Comparison of ENCODE assay signal across 13 cellular contexts in genomic region chr1:201345081-201345355, GRCh38. TPM values are rescaled to one million over a fixed set of nuclear protein-coding genes. Genes with fewer than 3 reads are reported as not detected.
DNase-seq lines count a peak whose midpoint lies in the region; TF ChIP-seq lines count a peak whose summit lies in the region.
"Had no signal": no experiment of that assay in that cellular context is flagged by ENCODE, and none has a peak within 500 bp of the region (broad histone marks: within the 10 kb centered on the region; RNA-seq: fewer than 3 reads in every experiment).

No MANE protein-coding gene starts in this region.

- intact Hi-C loops in vagina (cut with DNase I) = no loop called here

- H3K4me3 ChIP-seq in esophagus (ENCODE audit: low read depth in 1 of 2, low read length in 2 of 2) (no peak overlapping the region), skin epidermis (no peak overlapping the region), vagina (no peak overlapping the region)
- H3K4me3 ChIP-seq: BLaER1 treated with 17β-estradiol and CSF1 and Interleukin-3, amounts not matched to agents 10 nM and 100 nM; HAP-1 had no signal

- DNase-seq in RWPE1 (ENCODE audit: low spot score) (no peak), vagina (ENCODE audit: extremely low spot score in 2 of 2) (no peak), NAMALWA (ENCODE audit: low spot score) (no peak), DMS153 (lab: John Stamatoyannopoulos, UW) (no peak), NCI-H2029 (lab: John Stamatoyannopoulos, UW) (no peak)
- DNase-seq: ACHN; CD4-positive, CD25-positive, alpha-beta regulatory T cell; GOT3 had no signal

- no peak for TF ChIP-seq POLR2A in vagina (IDR thresholded peaks at IDR 0.05)

- H3K4me1 ChIP-seq in esophagus (ENCODE audit: control insufficient read depth in 2 of 2, insufficient read depth in 2 of 2, low read length in 1 of 2) (peaks cover 0 to 27% of the 10 kb centered on the region in 2 donors), vagina (peaks cover 7% of the 10 kb centered on the region)
- H3K4me1 ChIP-seq: HAP-1 had no signal

- TF ChIP-seq CTCF in RWPE1 (conservative IDR thresholded peaks at IDR 0.05; ENCODE audit: low read depth) = no peak
- TF ChIP-seq CTCF in vagina (IDR thresholded peaks at IDR 0.05) = no peak

- H3K36me3 ChIP-seq in esophagus (ENCODE audit: control insufficient read depth in 2 of 2, insufficient read depth in 2 of 2, low read length in 1 of 2) (no peaks in the 10 kb centered on the region), vagina (no peaks in the 10 kb centered on the region)
- H3K36me3 ChIP-seq: BLaER1 treated with 17β-estradiol and CSF1 and Interleukin-3, amounts not matched to agents 10 nM and 100 nM; HAP-1 had no signal

- H3K27me3 ChIP-seq in esophagus (ENCODE audit: control insufficient read depth in 1 of 2, insufficient read depth in 2 of 2, low read length in 2 of 2) (no peaks in the 10 kb centered on the region), vagina (no peaks in the 10 kb centered on the region)
- H3K27me3 ChIP-seq: BLaER1 treated with 17β-estradiol and CSF1 and Interleukin-3, amounts not matched to agents 10 nM and 100 nM had no signal

- H3K27ac ChIP-seq in RWPE1 = peak overlapping the region; percentile 8; the same call in 1 of the 2 replicates
- peak overlapping the region; percentile 79 to 95 for H3K27ac ChIP-seq in esophagus (ENCODE audit: low read depth in 2 of 2, low read length in 1 of 2)
- peak overlapping the region in 17 of 21 experiments; percentile 14 to 88 (median 70) for H3K27ac ChIP-seq in skin epidermis
- H3K27ac ChIP-seq in vagina = peak overlapping the region; percentile 61
- H3K27ac ChIP-seq: BLaER1 treated with 17β-estradiol and CSF1 and Interleukin-3, amounts not matched to agents 10 nM and 100 nM had no signal

- POLR2A ChIA-PET in RWPE1 (lab: Yijun Ruan, JAX; ENCODE audit: low non-redundant PET) = interaction anchor here (0.7 kb wide), 1 partner anchor 153 kb away, joined by 3 read pairs; no protein-coding TSS in a partner anchor

- CTCF ChIA-PET in RWPE1 (lab: Yijun Ruan, JAX) = interaction anchor here (2.3 to 6.0 kb wide), 2 partner anchors 15 to 55 kb away, joined by 12 to 132 read pairs; no protein-coding TSS in a partner anchor

- 52 to 83% methylated on average over 5 of the region's 5 CpGs for WGBS in esophagus, 2 donors

- H3K9me3 ChIP-seq in esophagus (ENCODE audit: control insufficient read depth in 2 of 2, insufficient read depth in 1 of 2, low read depth in 1 of 2, low read length in 1 of 2) (no peaks in the 10 kb centered on the region), vagina (no peaks in the 10 kb centered on the region)
- H3K9me3 ChIP-seq: HAP-1 had no signal

RNA-seq across cellular contexts. Expression of gene TNNT2, which starts 32.5 kb away (rescaled TPM):
- 1 to 10 TPM; 7.1 to 7.5 TPM for polyA plus RNA-seq in esophagus
- 9.8 TPM for total RNA-seq in vagina
- total RNA-seq: CD4-positive, CD25-positive, alpha-beta regulatory T cell; Daoy had no signal
- polyA plus RNA-seq: CD4-positive, CD25-positive, alpha-beta regulatory T cell had no signal

RNA-seq across cellular contexts. Expression of gene LAD1, which starts 54.1 kb away (rescaled TPM):
- 100 to 1,000 TPM; 275 to 286 TPM for polyA plus RNA-seq in esophagus
- 91.8 TPM for total RNA-seq in vagina
- total RNA-seq: CD4-positive, CD25-positive, alpha-beta regulatory T cell had no signal
- polyA plus RNA-seq: CD4-positive, CD25-positive, alpha-beta regulatory T cell had no signal

Comparison
In these comparisons a context has a peak if more than half of its experiments do, and no peak if none do; other contexts are left out.
1. H3K27ac ChIP-seq: peak in every context shown above with its lines; median percentile 87 in esophagus; 70 in skin epidermis; 61 in vagina; 8 in RWPE1.